Comparison of ENCODE assay signal across 33 cellular contexts in genomic region chr1:187755536-187755935, GRCh38.
"Had no signal": no experiment of that assay in that cellular context is flagged by ENCODE, and none has a peak within 500 bp of the region (broad histone marks: within the 10 kb centered on the region; RNA-seq: fewer than 3 reads in every experiment).

No MANE protein-coding gene starts in this region.

- FAIRE-seq: astrocyte had no signal

- H3K4me3 ChIP-seq: adrenal gland, body of pancreas, breast epithelium had no signal

- ATAC-seq: activated CD8-positive, alpha-beta T cell treated with anti-CD3 and anti-CD28 coated beads for 36 hours; activated naive CD4-positive, alpha-beta T cell treated with anti-CD3 and anti-CD28 coated beads, Interleukin-2, amount 50 U/mL, for 72 hours; activated T-cell treated with anti-CD3 and anti-CD28 coated beads, Interleukin-2, amount 50 U/mL, for 4 hours; activated T-cell treated with anti-CD3 and anti-CD28 coated beads, Interleukin-2, amount 50 U/mL, for 72 hours; activated T-helper 17 cell treated with anti-CD3 and anti-CD28 coated beads, Interleukin-2, amount 50 U/mL, for 72 hours; body of pancreas had no signal

- H3K36me3 ChIP-seq: adrenal gland, brain microvascular endothelial cell, breast epithelium had no signal

- H3K9me3 ChIP-seq: adrenal gland, body of pancreas, breast epithelium had no signal

- H3K27ac ChIP-seq: adrenal gland, body of pancreas, brain microvascular endothelial cell, breast epithelium, VCaP had no signal

- H3K4me1 ChIP-seq: adrenal gland, body of pancreas, breast epithelium had no signal

- DNase-seq: activated B cell treated with CpG ODN at 0.5 μM for 24 hours; activated CD4-positive, alpha-beta memory T cell treated with anti-CD3 and anti-CD28 coated beads for 36 hours; activated CD4-positive, alpha-beta T cell treated with anti-CD3 and anti-CD28 coated beads for 4 hours; activated CD4-positive, alpha-beta T cell treated with anti-CD3 and anti-CD28 coated beads, Interleukin-2, amount 10 ng/mL, durations not matched to agents 24 days and 14 days; activated CD4-positive, alpha-beta T cell treated with anti-CD3 and anti-CD28 coated beads, Interleukin-2, amount 50 U/mL, for 1 hour; activated CD4-positive, alpha-beta T cell treated with anti-CD3 and anti-CD28 coated beads, Interleukin-2, amount 50 U/mL, for 4 hours; activated CD4-positive, CD25-positive, alpha-beta regulatory T cell treated with anti-CD3 and anti-CD28 coated beads, Interleukin-2, amount 50 U/mL, for 72 hours; activated CD8-positive, alpha-beta memory T cell treated with anti-CD3 and anti-CD28 coated beads, Interleukin-2, amount 50 U/mL, for 4 hours; activated CD8-positive, alpha-beta T cell treated with anti-CD3 and anti-CD28 coated beads for 36 hours; activated effector memory CD4-positive, alpha-beta T cell treated with anti-CD3 and anti-CD28 coated beads, Interleukin-2, amount 50 U/mL, for 16 hours; activated gamma-delta T cell treated with Interleukin-2 at 50 U/mL for 16 hours; activated naive CD4-positive, alpha-beta T cell; activated naive CD4-positive, alpha-beta T cell treated with anti-CD3 and anti-CD28 coated beads for 36 hours; activated naive CD4-positive, alpha-beta T cell treated with anti-CD3 and anti-CD28 coated beads, Interleukin-2, amount 50 U/mL, for 16 hours; activated naive CD8-positive, alpha-beta T cell treated with anti-CD3 and anti-CD28 coated beads for 36 hours; activated T-cell treated with anti-CD3 and anti-CD28 coated beads for 4 hours; activated T-cell treated with anti-CD3 and anti-CD28 coated beads, Interleukin-2, amount 50 U/mL, for 1 hour; activated T-cell treated with anti-CD3 and anti-CD28 coated beads, Interleukin-2, amount 50 U/mL, for 4 hours; activated T-cell treated with anti-CD3 and anti-CD28 coated beads, Interleukin-2, amount 50 U/mL, for 72 hours; adrenal gland; amniotic stem cell; aorta; body of pancreas; brain microvascular endothelial cell; central memory CD4-positive, alpha-beta T cell; T-helper 1 cell; T-helper 2 cell; T-helper 9 cell had no signal

- H3K27me3 ChIP-seq: adrenal gland, body of pancreas, brain microvascular endothelial cell, breast epithelium had no signal
